ENCODE assay signal across 8 cellular contexts in the genomic region with DNA sequence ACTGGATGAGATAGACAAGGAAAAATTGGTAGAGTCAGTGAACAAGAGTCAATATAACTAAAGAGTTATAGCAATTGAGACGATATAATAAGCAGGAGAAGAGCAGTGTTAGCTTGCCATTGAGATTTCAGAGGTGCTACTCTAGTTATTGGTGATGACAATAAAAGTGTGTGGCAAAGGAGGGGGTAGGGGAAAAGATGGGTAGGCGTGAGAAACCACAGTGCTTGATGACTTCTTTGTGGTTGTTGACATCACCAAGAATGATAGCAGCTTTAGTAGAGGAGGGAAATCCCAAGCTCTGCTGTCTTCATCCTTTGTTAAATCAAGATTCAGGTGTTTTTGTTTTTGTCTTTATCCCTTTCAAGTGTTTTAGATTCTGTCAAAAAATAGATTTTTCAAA.
DNase-seq lines count a peak whose midpoint lies in the region; ATAC-seq and TF ChIP-seq lines count a peak whose summit lies in the region.

No MANE protein-coding gene starts in this region.

- H3K4me3 ChIP-seq in tibial artery (no peak overlapping the region), lower leg skin (ENCODE audit: low read depth, poor library complexity, severe bottlenecking) (no peak overlapping the region), psoas muscle (no peak overlapping the region)

- no peak overlapping the region for H3K4me3 Mint-ChIP-seq in activated T-cell treated with anti-CD3 and anti-CD28 coated beads, Interleukin-2, amount 50 U/mL, for 4 hours

- H3K36me3 ChIP-seq in tibial artery (no peaks in the 10 kb centered on the region), psoas muscle (ENCODE audit: insufficient read depth in 1 of 2, low read depth in 1 of 2) (no peaks in the 10 kb centered on the region)

- peaks cover 15% of the 10 kb centered on the region for H3K4me1 Mint-ChIP-seq in activated T-cell treated with anti-CD3 and anti-CD28 coated beads, Interleukin-2, amount 50 U/mL, for 4 hours (ENCODE audit: low read depth)

- H3K9me3 Mint-ChIP-seq in activated T-cell treated with anti-CD3 and anti-CD28 coated beads, Interleukin-2, amount 50 U/mL, for 4 hours, result no peaks in the 10 kb centered on the region

- no peak for TF ChIP-seq CTCF in tibial artery (IDR thresholded peaks at IDR 0.05)
- no peak for TF ChIP-seq CTCF in lower leg skin (IDR thresholded peaks at IDR 0.05)
- no peak for TF ChIP-seq CTCF in psoas muscle (IDR thresholded peaks at IDR 0.05)

- peaks cover 30% of the 10 kb centered on the region for H3K27me3 Mint-ChIP-seq in activated T-cell treated with anti-CD3 and anti-CD28 coated beads, Interleukin-2, amount 50 U/mL, for 4 hours (ENCODE audit: low read depth)

- H3K27me3 ChIP-seq in tibial artery (no peaks in the 10 kb centered on the region), psoas muscle (ENCODE audit: insufficient read depth in 3 of 3, low read length in 2 of 3) (no peaks in the 10 kb centered on the region)

- H3K9me3 ChIP-seq in tibial artery, result no peaks in the 10 kb centered on the region
- no peaks in the 10 kb centered on the region for H3K9me3 ChIP-seq in psoas muscle

- no peak for TF ChIP-seq POLR2A in lower leg skin (IDR thresholded peaks at IDR 0.05)

- WGBS in lower leg skin, 2 donors, result 60 to 67% methylated on average over 2 of the region's 2 CpGs
- WGBS in psoas muscle, 3 donors, result 69 to 75% (median 74%) methylated on average over 2 of the region's 2 CpGs

- ATAC-seq in GM19328 (IDR thresholded peaks at IDR 0.05; ENCODE audit: unreplicated experiment), result peak; percentile 94
- peak; percentile 99 for ATAC-seq in HG03378 (IDR thresholded peaks at IDR 0.05; ENCODE audit: unreplicated experiment)
- peak; percentile 97 to 98 for ATAC-seq in activated T-cell treated with anti-CD3 and anti-CD28 coated beads, Interleukin-2, amount 50 U/mL, for 4 hours
- ATAC-seq in psoas muscle, result no peak

- H3K4me1 ChIP-seq in tibial artery (no peaks in the 10 kb centered on the region), psoas muscle (no peaks in the 10 kb centered on the region)

- H3K27ac ChIP-seq in tibial artery (no peak overlapping the region), psoas muscle (no peak overlapping the region)

- intact Hi-C loops in tibial artery (cut with DNase I; ENCODE audit: low total_unique reads), result no loop called here
- intact Hi-C loops in lower leg skin (cut with DNase I; ENCODE audit: low total_unique reads), result no loop called here
- intact Hi-C loops in psoas muscle (cut with DNase I), result no loop called here

- no peaks in the 10 kb centered on the region for H3K36me3 Mint-ChIP-seq in activated T-cell treated with anti-CD3 and anti-CD28 coated beads, Interleukin-2, amount 50 U/mL, for 4 hours (ENCODE audit: insufficient read depth)

- peak; percentile 50 for DNase-seq in activated T-cell treated with anti-CD3 and anti-CD28 coated beads, Interleukin-2, amount 50 U/mL, for 4 hours
- peak; percentile 24 to 56 for DNase-seq in stimulated activated CD4-positive, alpha-beta T cell treated with anti-CD3 and anti-CD28 coated beads, Interleukin-4, amount 100 ng/mL, for 48 hours (ENCODE audit: low read depth in 2 of 2)
- DNase-seq in NCI-H1930 (lab: John Stamatoyannopoulos, UW), result no peak
- DNase-seq in tibial artery, result no peak
- no peak for DNase-seq in lower leg skin (ENCODE audit: low spot score in 2 of 2)
- no peak for DNase-seq in psoas muscle

Comparison
In these comparisons a context has a peak if more than half of its experiments do, and no peak if none do; other contexts are left out.
1. ATAC-seq: peak in GM19328 (single experiment), HG03378 (single experiment) and activated T-cell treated with anti-CD3 and anti-CD28 coated beads, Interleukin-2, amount 50 U/mL, for 4 hours (2 of 2); none in psoas muscle (0 of 4).
2. DNase-seq: peak in activated T-cell treated with anti-CD3 and anti-CD28 coated beads, Interleukin-2, amount 50 U/mL, for 4 hours (single experiment) and stimulated activated CD4-positive, alpha-beta T cell treated with anti-CD3 and anti-CD28 coated beads, Interleukin-4, amount 100 ng/mL, for 48 hours (2 of 2); none in NCI-H1930 (0 of 2), tibial artery (0 of 2), lower leg skin (0 of 2) and psoas muscle (0 of 2).